In genomic region chr15:84173231-84173610, GRCh38 we compare ENCODE assay signal across 8 cellular contexts.
DNase-seq lines count a peak whose midpoint lies in the region; ATAC-seq and TF ChIP-seq lines count a peak whose summit lies in the region.
"Not testable (repeated sequence)": the region's sequence is repeated elsewhere in the genome, so short reads cannot be mapped to it uniquely, and the experiment has no call there.

No MANE protein-coding gene starts in this region.

- not testable (repeated sequence) for H3K27me3 Mint-ChIP-seq in Calu3 (ENCODE audit: unreplicated experiment); activated CD4-positive, alpha-beta T cell treated with anti-CD3 and anti-CD28 coated beads for 36 hours; activated naive CD8-positive, alpha-beta T cell treated with anti-CD3 and anti-CD28 coated beads, Interleukin-2, amount 10 ng/mL, durations not matched to agents 7 days and 5 days; nephron progenitor cell (ENCODE audit: low read depth, poor library complexity)

- H3K27ac ChIP-seq in spleen (peak overlapping the region in 1 of 8 donors; percentile 50), upper lobe of left lung (peak overlapping the region in 1 of 4 donors; percentile 58)

- peak; percentile 16 for DNase-seq in Calu3
- peak; percentile 32 for DNase-seq in activated CD4-positive, alpha-beta T cell treated with anti-CD3 and anti-CD28 coated beads for 36 hours
- DNase-seq in activated naive CD8-positive, alpha-beta T cell treated with anti-CD3 and anti-CD28 coated beads, Interleukin-2, amount 10 ng/mL, durations not matched to agents 7 days and 5 days, result peak; percentile 31
- DNase-seq in epithelial cell of proximal tubule (ENCODE audit: low read depth), result not testable (repeated sequence)
- DNase-seq in left ventricle myocardium superior, result peak; percentile 33
- DNase-seq in nephron progenitor cell, result peak; percentile 23
- peak; percentile 73 for DNase-seq in spleen
- DNase-seq in upper lobe of left lung, result peak; percentile 20 to 48

- not testable (repeated sequence) for BruUV-seq in Calu3 (replicated peaks; lab: Mats Ljungman, UMichigan)

- 2 to 6% (median 5%) methylated on average over 11 to 13 of the region's 22 CpGs; no CpG with 5 or more reads in 2 of the 5 donors for WGBS in spleen, 5 donors
- WGBS in upper lobe of left lung, 2 donors, result no CpG with 5 or more reads among the region's 22 CpGs

- CTCF ChIA-PET in Calu3 (lab: Charles Lee); activated CD4-positive, alpha-beta T cell treated with anti-CD3 and anti-CD28 coated beads for 36 hours (lab: Charles Lee): not testable (repeated sequence)

- H3K4me1 Mint-ChIP-seq in Calu3 (ENCODE audit: low read depth, unreplicated experiment); activated CD4-positive, alpha-beta T cell treated with anti-CD3 and anti-CD28 coated beads for 36 hours; activated naive CD8-positive, alpha-beta T cell treated with anti-CD3 and anti-CD28 coated beads, Interleukin-2, amount 10 ng/mL, durations not matched to agents 7 days and 5 days; nephron progenitor cell: not testable (repeated sequence)

- not testable (repeated sequence) for ATAC-seq in activated CD4-positive, alpha-beta T cell treated with anti-CD3 and anti-CD28 coated beads for 36 hours; activated naive CD8-positive, alpha-beta T cell treated with anti-CD3 and anti-CD28 coated beads, Interleukin-2, amount 10 ng/mL, durations not matched to agents 7 days and 5 days (ENCODE audit: low read depth); left ventricle myocardium superior; upper lobe of left lung (ENCODE audit: low FRiP score in 2 of 2)

- not testable (repeated sequence) for TF ChIP-seq POLR2A in spleen (IDR thresholded peaks at IDR 0.05); upper lobe of left lung (IDR thresholded peaks at IDR 0.05)

- not testable (repeated sequence) for H3K4me3 Mint-ChIP-seq in Calu3 (ENCODE audit: low read depth, unreplicated experiment); activated CD4-positive, alpha-beta T cell treated with anti-CD3 and anti-CD28 coated beads for 36 hours; activated naive CD8-positive, alpha-beta T cell treated with anti-CD3 and anti-CD28 coated beads, Interleukin-2, amount 10 ng/mL, durations not matched to agents 7 days and 5 days; nephron progenitor cell

- not testable (repeated sequence) for H3K36me3 ChIP-seq in spleen, upper lobe of left lung

- not testable (repeated sequence) for H3K36me3 Mint-ChIP-seq in Calu3 (ENCODE audit: insufficient read depth, unreplicated experiment); activated CD4-positive, alpha-beta T cell treated with anti-CD3 and anti-CD28 coated beads for 36 hours (ENCODE audit: low read depth); activated naive CD8-positive, alpha-beta T cell treated with anti-CD3 and anti-CD28 coated beads, Interleukin-2, amount 10 ng/mL, durations not matched to agents 7 days and 5 days; nephron progenitor cell (ENCODE audit: low read depth)

- H3K9me3 ChIP-seq in spleen, upper lobe of left lung: not testable (repeated sequence)

- H3K27me3 ChIP-seq in spleen (replicated peaks in 1 of 7); upper lobe of left lung: not testable (repeated sequence)

- not testable (repeated sequence) for TF ChIP-seq EP300 in upper lobe of left lung (IDR thresholded peaks at IDR 0.05)

- intact Hi-C loops in Calu3 (cut with micrococcal nuclease; ENCODE audit: unreplicated experiment); activated CD4-positive, alpha-beta T cell treated with anti-CD3 and anti-CD28 coated beads for 36 hours (cut with DNase I, micrococcal nuclease); left ventricle myocardium superior (cut with micrococcal nuclease); spleen (cut with DNase I; ENCODE audit: low total_unique reads): not testable (repeated sequence)

- peak overlapping the region; percentile 33 for H3K4me3 ChIP-seq in epithelial cell of proximal tubule (ENCODE audit: low read depth, low read length)
- H3K4me3 ChIP-seq in spleen, result peak overlapping the region in 2 of 8 donors; percentile 31 to 42
- H3K4me3 ChIP-seq in upper lobe of left lung, result peak overlapping the region in 3 of 4 donors; percentile 31 to 41 (median 36)

- not testable (repeated sequence) for H3K4me1 ChIP-seq in spleen, upper lobe of left lung

- POLR2A ChIA-PET in activated CD4-positive, alpha-beta T cell treated with anti-CD3 and anti-CD28 coated beads for 36 hours (lab: Charles Lee); activated naive CD8-positive, alpha-beta T cell treated with anti-CD3 and anti-CD28 coated beads, Interleukin-2, amount 10 ng/mL, durations not matched to agents 7 days and 5 days (lab: Charles Lee): not testable (repeated sequence)

- not testable (repeated sequence) for H3K9me3 Mint-ChIP-seq in Calu3 (ENCODE audit: low read depth, unreplicated experiment); activated CD4-positive, alpha-beta T cell treated with anti-CD3 and anti-CD28 coated beads for 36 hours (ENCODE audit: low read depth); activated naive CD8-positive, alpha-beta T cell treated with anti-CD3 and anti-CD28 coated beads, Interleukin-2, amount 10 ng/mL, durations not matched to agents 7 days and 5 days; nephron progenitor cell

- H3K27ac Mint-ChIP-seq in Calu3 (ENCODE audit: unreplicated experiment); activated CD4-positive, alpha-beta T cell treated with anti-CD3 and anti-CD28 coated beads for 36 hours; activated naive CD8-positive, alpha-beta T cell treated with anti-CD3 and anti-CD28 coated beads, Interleukin-2, amount 10 ng/mL, durations not matched to agents 7 days and 5 days; nephron progenitor cell: not testable (repeated sequence)

- TF ChIP-seq CTCF in Calu3 (IDR thresholded peaks at IDR 0.05; ENCODE audit: unreplicated experiment); epithelial cell of proximal tubule (conservative IDR thresholded peaks at IDR 0.05; ENCODE audit: low read depth, low read length); nephron progenitor cell (IDR thresholded peaks at IDR 0.05); spleen (IDR thresholded peaks at IDR 0.05 in 8 of 11, conservative IDR thresholded peaks at IDR 0.05 in 3 of 11); upper lobe of left lung (IDR thresholded peaks at IDR 0.05): not testable (repeated sequence)
